Comparison of ENCODE assay signal across 2 cellular contexts in genomic region chr2:88542668-88543067, GRCh38.
"Had no signal": no experiment of that assay in that cellular context is flagged by ENCODE, and none has a peak within 500 bp of the region (broad histone marks: within the 10 kb centered on the region; RNA-seq: fewer than 3 reads in every experiment).

No MANE protein-coding gene starts in this region.

- ATAC-seq: GM12878 had no signal

- H3K4me3 ChIP-seq: GM12878 had no signal

- DNase-seq: GDM1 had no signal
